Comparison of ENCODE assay signal across 9 cellular contexts in genomic region chr12:97308576-97309198, GRCh38.
DNase-seq lines count a peak whose midpoint lies in the region; ATAC-seq, FAIRE-seq and TF ChIP-seq lines count a peak whose summit lies in the region.
"Had no signal": no experiment of that assay in that cellular context is flagged by ENCODE, and none has a peak within 500 bp of the region (broad histone marks: within the 10 kb centered on the region; RNA-seq: fewer than 3 reads in every experiment).

No MANE protein-coding gene starts in this region.

- H3K4me2 ChIP-seq in endothelial cell of umbilical vein (ENCODE audit: insufficient read depth, low read length) = no peak overlapping the region
- H3K4me2 ChIP-seq in osteoblast (ENCODE audit: insufficient read depth, low read length) = no peak overlapping the region

- no peak overlapping the region for H3K9ac ChIP-seq in endothelial cell of umbilical vein (replicated peaks; ENCODE audit: extremely low read depth, insufficient read depth, low read length)

- in situ Hi-C loops in Panc1 (cut with HindIII; ENCODE audit: low pct_unique_long_range_greater_than_20kb, low sequenced_read_pairs) = no loop called here

- H4K20me1 ChIP-seq in endothelial cell of umbilical vein (replicated peaks; ENCODE audit: control insufficient read depth, extremely low read depth, insufficient read depth, low read length) (no peaks in the 10 kb centered on the region), osteoblast (ENCODE audit: insufficient read depth, low read length) (no peaks in the 10 kb centered on the region)

- DNase-seq in NCI-H2196 (lab: John Stamatoyannopoulos, UW; ENCODE audit: unreplicated experiment) = peak; percentile 10
- no peak for DNase-seq in NCI-H2196 treated with DMSO at 0.1 percent for 48 hours (lab: John Stamatoyannopoulos, UW; ENCODE audit: unreplicated experiment)
- peak; percentile 68 for DNase-seq in Jurkat, Clone E6-1 (ENCODE audit: low read depth, low spot score)
- DNase-seq in Panc1 (ENCODE audit: low read depth, low spot score) = peak; percentile 35
- DNase-seq in endothelial cell of umbilical vein (ENCODE audit: low read depth, low spot score) = peak; percentile 77
- DNase-seq in osteoblast (ENCODE audit: insufficient read length, low spot score, missing footprints) = peak; percentile 65
- DNase-seq in NCI-H226 = no peak

- no peaks in the 10 kb centered on the region for H3K36me3 ChIP-seq in Panc1 (ENCODE audit: control insufficient read depth, insufficient read depth, low read length)
- H3K36me3 ChIP-seq in endothelial cell of umbilical vein (ENCODE audit: control insufficient read depth in 2 of 2, extremely low read depth in 1 of 2, insufficient read depth in 2 of 2, low read length in 2 of 2) = no peaks in the 10 kb centered on the region
- H3K36me3 ChIP-seq in osteoblast (ENCODE audit: insufficient read depth, low read length) = no peaks in the 10 kb centered on the region

- no peaks in the 10 kb centered on the region for H3K27me3 ChIP-seq in Panc1 (ENCODE audit: control insufficient read depth, insufficient read depth, low read length)
- H3K27me3 ChIP-seq in endothelial cell of umbilical vein (ENCODE audit: control insufficient read depth in 2 of 2, insufficient read depth in 2 of 2, low read length in 2 of 2) = peaks cover 0 to 1% of the 10 kb centered on the region in 2 experiments
- no peaks in the 10 kb centered on the region for H3K27me3 ChIP-seq in osteoblast (ENCODE audit: insufficient read depth, low read length)

- POLR2A ChIA-PET in Panc1 (lab: Charles Lee) = no interaction called here
- POLR2A ChIA-PET in endothelial cell of umbilical vein (lab: Charles Lee) = no interaction called here

- no peaks in the 10 kb centered on the region for H3K4me1 ChIP-seq in Panc1 (ENCODE audit: control insufficient read depth, insufficient read depth, low read length)
- H3K4me1 ChIP-seq in endothelial cell of umbilical vein (ENCODE audit: control insufficient read depth, extremely low read depth, insufficient read depth, low read length) = no peaks in the 10 kb centered on the region
- H3K4me1 ChIP-seq in osteoblast (ENCODE audit: insufficient read depth, low read length) = no peaks in the 10 kb centered on the region

- no peak overlapping the region for H3K4me3 ChIP-seq in Jurkat, Clone E6-1 (ENCODE audit: low read length)
- H3K4me3 ChIP-seq in Panc1 (ENCODE audit: low read depth in 2 of 2, low read length in 2 of 2) (no peak overlapping the region), endothelial cell of umbilical vein (replicated peaks in 1 of 3; ENCODE audit: insufficient read depth in 1 of 3, low read depth in 1 of 3, low read length in 3 of 3) (no peak overlapping the region), osteoblast (ENCODE audit: insufficient read depth, low read length) (no peak overlapping the region)

- CTCF ChIA-PET in Panc1 (lab: Charles Lee) = no interaction called here
- CTCF ChIA-PET in endothelial cell of umbilical vein (lab: Charles Lee) = interaction anchor here (0.6 to 4.2 kb wide), 9 partner anchors 160 to 847 kb away, joined by 3 to 49 read pairs (median 3); no protein-coding TSS in a partner anchor

- TF ChIP-seq POLR2A in endothelial cell of umbilical vein (IDR thresholded peaks at IDR 0.05; ENCODE audit: low read depth, low read length) = no peak

- H3K79me2 ChIP-seq in endothelial cell of umbilical vein (ENCODE audit: control insufficient read depth, insufficient read depth, low read length) (no peaks in the 10 kb centered on the region), osteoblast (ENCODE audit: insufficient read depth, low read length) (no peaks in the 10 kb centered on the region)

- BruUV-seq in Panc1 (replicated peaks; lab: Mats Ljungman, UMichigan) (no TSS peak), endothelial cell of umbilical vein (replicated peaks; lab: Mats Ljungman, UMichigan) (no TSS peak)

- no peak overlapping the region for H2AFZ ChIP-seq in endothelial cell of umbilical vein (ENCODE audit: low read depth, low read length)
- H2AFZ ChIP-seq in osteoblast (ENCODE audit: low read length) = no peak overlapping the region

- dilution Hi-C loops in endothelial cell of umbilical vein (cut with MboI; ENCODE audit: extremely low pct_ligation_motif_present, low sequenced_read_pairs) = no loop called here

- FAIRE-seq in endothelial cell of umbilical vein (lab: Jason Lieb, UNC) = peak; percentile 55

- H3K9me1 ChIP-seq in endothelial cell of umbilical vein (replicated peaks; ENCODE audit: control insufficient read depth, extremely low read depth, insufficient read depth, low read length) = no peaks in the 10 kb centered on the region

- TF ChIP-seq CTCF in Panc1 (IDR thresholded peaks at IDR 0.05) (peak; percentile 73; the same call in 1 of the 2 replicates), endothelial cell of umbilical vein (IDR thresholded peaks at IDR 0.05; ENCODE audit: extremely low read depth in 1 of 2, insufficient read depth in 1 of 2, low read depth in 1 of 2, low read length in 2 of 2) (peak; percentile 37 to 50), osteoblast (IDR thresholded peaks at IDR 0.05; ENCODE audit: extremely low read depth, low read depth, low read length) (peak; percentile 61)

- intact Hi-C loops in Panc1 (cut with micrococcal nuclease; ENCODE audit: unreplicated experiment) = loop anchor here (2.0 kb wide), 1 partner anchor 322 kb away; no protein-coding TSS in a partner anchor
- intact Hi-C loops in endothelial cell of umbilical vein (cut with micrococcal nuclease) = loop anchor here (1.0 to 2.0 kb wide), 4 partner anchors 159 to 1089 kb away; no protein-coding TSS in a partner anchor

- ATAC-seq in Panc1 = no peak
- ATAC-seq in HG03095 (IDR thresholded peaks at IDR 0.05; ENCODE audit: unreplicated experiment) = no peak
- ATAC-seq: activated naive CD4-positive, alpha-beta T cell treated with anti-CD3 and anti-CD28 coated beads, Interleukin-2, amount 50 U/mL, for 72 hours had no signal

- H3K9me3 ChIP-seq in Panc1 (ENCODE audit: control insufficient read depth, insufficient read depth, low read depth, low read length) = no peaks in the 10 kb centered on the region
- H3K9me3 ChIP-seq in endothelial cell of umbilical vein (replicated peaks; ENCODE audit: control insufficient read depth, insufficient read depth, low read length) = no peaks in the 10 kb centered on the region
- no peaks in the 10 kb centered on the region for H3K9me3 ChIP-seq in osteoblast (ENCODE audit: low read depth, low read length)

- H3K27ac ChIP-seq in Panc1 (ENCODE audit: low read length) (no peak overlapping the region), endothelial cell of umbilical vein (ENCODE audit: insufficient read depth, low read depth, low read length) (no peak overlapping the region), osteoblast (ENCODE audit: low read depth, low read length) (no peak overlapping the region)

TF ChIP-seq in endothelial cell of umbilical vein, 7 proteins besides CTCF, POLR2A, EP300 and RAD21:
- TF ChIP-seq JUN (IDR thresholded peaks at IDR 0.05; ENCODE audit: borderline replicate concordance, insufficient read depth, insufficient read length, low read depth) (no peak), MYC (IDR thresholded peaks at IDR 0.05; ENCODE audit: low read depth, low read length) (no peak), FOS (IDR thresholded peaks at IDR 0.05; ENCODE audit: borderline replicate concordance, insufficient read depth, low read length) (no peak), GATA2 (IDR thresholded peaks at IDR 0.05; ENCODE audit: insufficient read depth, insufficient read length, low read depth, low read length) (no peak), EZH2 (IDR thresholded peaks at IDR 0.05; ENCODE audit: borderline replicate concordance, low read depth, low read length, severe bottlenecking) (no peak), POLR2AphosphoS5 (IDR thresholded peaks at IDR 0.05; ENCODE audit: insufficient read depth, low read depth, low read length) (no peak), MAX (IDR thresholded peaks at IDR 0.05; ENCODE audit: insufficient read depth, insufficient read length) (no peak)

Comparison
In these comparisons a context has a peak if more than half of its experiments do, and no peak if none do; other contexts are left out.
1. DNase-seq: peak in NCI-H2196 (single experiment), Jurkat, Clone E6-1 (single experiment), Panc1 (single experiment), endothelial cell of umbilical vein (single experiment) and osteoblast (single experiment); none in NCI-H2196 treated with DMSO at 0.1 percent for 48 hours (single experiment) and NCI-H226 (single experiment).
2. Peak in every context shown above with its lines, with median percentiles within 50 percentile points of each other: CTCF ChIP-seq.